In the genomic region with DNA sequence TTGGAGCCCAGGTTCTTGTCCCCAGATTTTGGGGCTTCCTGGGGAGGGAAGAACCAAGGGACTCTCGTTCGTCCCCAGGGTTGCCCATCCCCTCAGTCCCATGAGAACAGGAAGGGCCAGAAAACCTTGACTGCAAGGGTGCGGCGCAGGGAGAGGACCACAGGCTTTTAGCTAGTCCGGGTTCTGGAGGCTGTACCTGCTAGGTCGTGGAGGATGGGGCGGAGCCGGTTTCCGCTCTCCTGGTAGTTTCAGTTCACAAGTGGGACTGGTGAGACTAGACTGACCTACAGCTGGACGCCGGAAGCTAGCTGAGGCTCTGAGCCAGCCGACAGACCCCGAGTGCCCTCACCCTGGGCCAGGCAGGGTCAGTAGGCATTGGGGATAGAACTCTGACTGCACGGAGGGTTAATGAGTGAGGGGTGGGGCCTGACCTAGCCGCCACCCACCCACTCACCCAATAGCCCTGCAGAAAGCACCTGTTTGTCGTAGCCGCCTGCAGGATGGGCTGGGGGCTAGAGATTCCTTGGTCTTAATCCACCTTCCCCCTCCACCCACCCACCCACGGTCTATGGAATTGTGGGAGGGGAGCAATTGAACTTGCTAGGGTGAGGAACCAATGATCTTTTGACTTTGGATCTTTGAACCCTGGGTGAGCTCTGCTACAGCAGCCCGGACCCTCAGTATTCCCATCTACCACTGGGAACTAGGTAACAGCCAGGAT, we compare ENCODE assay signal across 1 cellular context.
TF ChIP-seq lines count a peak whose summit lies in the region.

No MANE protein-coding gene starts in this region.

TF ChIP-seq in SK-N-SH, 30 proteins besides CTCF, POLR2A, EP300 and RAD21 (continued from another document):
- TF ChIP-seq, protein P1, sequence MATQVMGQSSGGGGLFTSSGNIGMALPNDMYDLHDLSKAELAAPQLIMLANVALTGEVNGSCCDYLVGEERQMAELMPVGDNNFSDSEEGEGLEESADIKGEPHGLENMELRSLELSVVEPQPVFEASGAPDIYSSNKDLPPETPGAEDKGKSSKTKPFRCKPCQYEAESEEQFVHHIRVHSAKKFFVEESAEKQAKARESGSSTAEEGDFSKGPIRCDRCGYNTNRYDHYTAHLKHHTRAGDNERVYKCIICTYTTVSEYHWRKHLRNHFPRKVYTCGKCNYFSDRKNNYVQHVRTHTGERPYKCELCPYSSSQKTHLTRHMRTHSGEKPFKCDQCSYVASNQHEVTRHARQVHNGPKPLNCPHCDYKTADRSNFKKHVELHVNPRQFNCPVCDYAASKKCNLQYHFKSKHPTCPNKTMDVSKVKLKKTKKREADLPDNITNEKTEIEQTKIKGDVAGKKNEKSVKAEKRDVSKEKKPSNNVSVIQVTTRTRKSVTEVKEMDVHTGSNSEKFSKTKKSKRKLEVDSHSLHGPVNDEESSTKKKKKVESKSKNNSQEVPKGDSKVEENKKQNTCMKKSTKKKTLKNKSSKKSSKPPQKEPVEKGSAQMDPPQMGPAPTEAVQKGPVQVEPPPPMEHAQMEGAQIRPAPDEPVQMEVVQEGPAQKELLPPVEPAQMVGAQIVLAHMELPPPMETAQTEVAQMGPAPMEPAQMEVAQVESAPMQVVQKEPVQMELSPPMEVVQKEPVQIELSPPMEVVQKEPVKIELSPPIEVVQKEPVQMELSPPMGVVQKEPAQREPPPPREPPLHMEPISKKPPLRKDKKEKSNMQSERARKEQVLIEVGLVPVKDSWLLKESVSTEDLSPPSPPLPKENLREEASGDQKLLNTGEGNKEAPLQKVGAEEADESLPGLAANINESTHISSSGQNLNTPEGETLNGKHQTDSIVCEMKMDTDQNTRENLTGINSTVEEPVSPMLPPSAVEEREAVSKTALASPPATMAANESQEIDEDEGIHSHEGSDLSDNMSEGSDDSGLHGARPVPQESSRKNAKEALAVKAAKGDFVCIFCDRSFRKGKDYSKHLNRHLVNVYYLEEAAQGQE (IDR thresholded peaks at IDR 0.05; ENCODE audit: low read depth, low read length), result no peak
- TF ChIP-seq YY1 (IDR thresholded peaks at IDR 0.05; ENCODE audit: low read depth) (no peak), RFX5 (IDR thresholded peaks at IDR 0.05; ENCODE audit: low read length) (no peak), FOXM1 (IDR thresholded peaks at IDR 0.05; ENCODE audit: low read depth) (no peak), JUND (IDR thresholded peaks at IDR 0.05) (no peak)
- TF ChIP-seq, protein P2, sequence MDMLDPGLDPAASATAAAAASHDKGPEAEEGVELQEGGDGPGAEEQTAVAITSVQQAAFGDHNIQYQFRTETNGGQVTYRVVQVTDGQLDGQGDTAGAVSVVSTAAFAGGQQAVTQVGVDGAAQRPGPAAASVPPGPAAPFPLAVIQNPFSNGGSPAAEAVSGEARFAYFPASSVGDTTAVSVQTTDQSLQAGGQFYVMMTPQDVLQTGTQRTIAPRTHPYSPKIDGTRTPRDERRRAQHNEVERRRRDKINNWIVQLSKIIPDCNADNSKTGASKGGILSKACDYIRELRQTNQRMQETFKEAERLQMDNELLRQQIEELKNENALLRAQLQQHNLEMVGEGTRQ (IDR thresholded peaks at IDR 0.05; ENCODE audit: borderline replicate concordance, low read depth, low read length), result no peak
- TF ChIP-seq, protein P3, sequence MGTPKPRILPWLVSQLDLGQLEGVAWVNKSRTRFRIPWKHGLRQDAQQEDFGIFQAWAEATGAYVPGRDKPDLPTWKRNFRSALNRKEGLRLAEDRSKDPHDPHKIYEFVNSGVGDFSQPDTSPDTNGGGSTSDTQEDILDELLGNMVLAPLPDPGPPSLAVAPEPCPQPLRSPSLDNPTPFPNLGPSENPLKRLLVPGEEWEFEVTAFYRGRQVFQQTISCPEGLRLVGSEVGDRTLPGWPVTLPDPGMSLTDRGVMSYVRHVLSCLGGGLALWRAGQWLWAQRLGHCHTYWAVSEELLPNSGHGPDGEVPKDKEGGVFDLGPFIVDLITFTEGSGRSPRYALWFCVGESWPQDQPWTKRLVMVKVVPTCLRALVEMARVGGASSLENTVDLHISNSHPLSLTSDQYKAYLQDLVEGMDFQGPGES (IDR thresholded peaks at IDR 0.05; ENCODE audit: low read depth, low read length), result no peak
